8 cellular contexts compared by ENCODE assay signal in genomic region chr2:73291461-73292315, GRCh38. TPM values are rescaled to one million over a fixed set of nuclear protein-coding genes. Genes with fewer than 3 reads are reported as not detected.
DNase-seq lines count a peak whose midpoint lies in the region; ATAC-seq and TF ChIP-seq lines count a peak whose summit lies in the region.

No MANE protein-coding gene starts in this region.

- H3K36me3 ChIP-seq in HEK293 (ENCODE audit: control insufficient read depth in 2 of 2, insufficient read depth in 1 of 2, low read length in 2 of 2) (no peaks in the 10 kb centered on the region), mesodermal cell (ENCODE audit: control insufficient read depth, insufficient read depth, low read length) (no peaks in the 10 kb centered on the region)

- POLR2A ChIA-PET in HEK293 (lab: Yijun Ruan, JAX): interaction anchor here (3.3 kb wide), 1 partner anchor 58 kb away, joined by 12 read pairs; the partner anchor contains the start of genes CCT7 and PRADC1

- no peak for TF ChIP-seq CTCF in HEK293 (tag by site-specific recombination; IDR thresholded peaks at IDR 0.05)

- H3K9me3 ChIP-seq in HEK293 (ENCODE audit: control insufficient read depth, insufficient read depth, low read depth, low read length) (no peaks in the 10 kb centered on the region), mesodermal cell (ENCODE audit: control insufficient read depth, low read length) (no peaks in the 10 kb centered on the region)

- no peak for ATAC-seq in GM21447 (IDR thresholded peaks at IDR 0.05; ENCODE audit: unreplicated experiment)

- H3K4me3 ChIP-seq in HEK293 (ENCODE audit: low read depth, low read length) (peak overlapping the region; percentile 2), mesodermal cell (ENCODE audit: extremely low read depth, insufficient read depth, low read length, poor library complexity, severe bottlenecking) (peak overlapping the region; percentile 1)

- H3K27ac ChIP-seq in HEK293 (ENCODE audit: extremely low read depth, low read depth, low read length): no peak overlapping the region
- no peak overlapping the region for H3K27ac ChIP-seq in mesodermal cell (ENCODE audit: low read depth, low read length, severe bottlenecking)

- 2 to 3% methylated on average over 39 to 57 of the region's 82 CpGs for WGBS in mesodermal cell (ENCODE audit: insufficient coverage in 2 of 2), 2 experiments

- DNase-seq in CD1c-positive myeloid dendritic cell (ENCODE audit: extremely low spot score) (peak; percentile 60), astrocyte of the hippocampus (ENCODE audit: low read depth, low spot score) (peak; percentile 43), NCI-H226 (no peak), GM19240 (ENCODE audit: insufficient read length, low spot score) (no peak), SKM-1 treated with dmso at 0.1 percent for 144 hours (lab: John Stamatoyannopoulos, UW; ENCODE audit: unreplicated experiment) (no peak)

- H3K4me1 ChIP-seq in HEK293 (ENCODE audit: control insufficient read depth, insufficient read depth, low read length) (peaks cover 4% of the 10 kb centered on the region; the same call in 1 of the 2 replicates), mesodermal cell (ENCODE audit: control insufficient read depth, insufficient read depth, low read length, poor library complexity, severe bottlenecking) (peaks cover 5% of the 10 kb centered on the region)

- CTCF ChIA-PET in HEK293 (lab: Yijun Ruan, JAX): interaction anchor here (0.6 to 3.4 kb wide), 5 partner anchors 11 to 280 kb away, joined by 3 to 23 read pairs (median 4); no protein-coding TSS in a partner anchor

TF ChIP-seq in HEK293, 187 proteins besides CTCF, POLR2A, EP300 and RAD21:
- 0 out of 2 replicates have a peak, but pooled peaks have one; percentile 12 for TF ChIP-seq SP2 (tag by site-specific recombination; IDR thresholded peaks at IDR 0.05)
- TF ChIP-seq ZNF777 (tag by site-specific recombination; IDR thresholded peaks at IDR 0.05; ENCODE audit: borderline replicate concordance): 0 out of 2 replicates have a peak, but pooled peaks have one; percentile 39
- 0 out of 2 replicates have a peak, but pooled peaks have one; percentile 21 for TF ChIP-seq ZBTB20 (tag by site-specific recombination; IDR thresholded peaks at IDR 0.05)
- no peak for TF ChIP-seq ZNF501 (tag by site-specific recombination; IDR thresholded peaks at IDR 0.05)
- 0 out of 2 replicates have a peak, but pooled peaks have one; percentile 15 for TF ChIP-seq ZBTB6 (tag by site-specific recombination; IDR thresholded peaks at IDR 0.05)
- TF ChIP-seq ZNF623 (tag by site-specific recombination; IDR thresholded peaks at IDR 0.05): no peak
- peak; percentile 63 for TF ChIP-seq ZBTB26 (tag by site-specific recombination; optimal IDR thresholded peaks at IDR 0.05)
- TF ChIP-seq ZBTB17 (tag by site-specific recombination; IDR thresholded peaks at IDR 0.05): peak; percentile 47; the same call in 1 of the 2 replicates
- TF ChIP-seq ZNF600 (tag by site-specific recombination; IDR thresholded peaks at IDR 0.05): 0 out of 2 replicates have a peak, but pooled peaks have one; percentile 7

RNA-seq across cellular contexts. Expression of gene EGR4, which starts 1.7 kb away (rescaled TPM):
- not detected for polyA plus RNA-seq in mesodermal cell (2013, experiment 1 of 2)
- polyA plus RNA-seq in mesodermal cell (2013, experiment 2 of 2): not detected

RNA-seq across cellular contexts. Expression of gene FBXO41, which starts 7.4 kb away (rescaled TPM):
- 3.2 TPM for polyA plus RNA-seq in mesodermal cell (2013, experiment 1 of 2)
- 2.3 TPM for polyA plus RNA-seq in mesodermal cell (2013, experiment 2 of 2)

RNA-seq across cellular contexts. Expression of gene CCT7, which starts 57.6 kb away (rescaled TPM):
- 265 TPM for polyA plus RNA-seq in mesodermal cell (2013, experiment 1 of 2)
- polyA plus RNA-seq in mesodermal cell (2013, experiment 2 of 2): 246 TPM

RNA-seq across cellular contexts. Expression of gene PRADC1, which starts 58.6 kb away (rescaled TPM):
- polyA plus RNA-seq in mesodermal cell (2013, experiment 1 of 2): 20.7 TPM
- 15.0 TPM for polyA plus RNA-seq in mesodermal cell (2013, experiment 2 of 2)

Comparison
In these comparisons a context has a peak if more than half of its experiments do, and no peak if none do; other contexts are left out.
1. DNase-seq: peak in CD1c-positive myeloid dendritic cell (single experiment) and astrocyte of the hippocampus (single experiment); none in NCI-H226 (single experiment), GM19240 (single experiment) and SKM-1 treated with dmso at 0.1 percent for 144 hours (single experiment).